19 cellular contexts compared by ENCODE assay signal in genomic region chr10:49601857-49602256, GRCh38. TPM values are rescaled to one million over a fixed set of nuclear protein-coding genes. Genes with fewer than 3 reads are reported as not detected.
A peak's percentile ranks its signal among the peaks of the same experiment; 100 is the strongest.
DNase-seq lines count a peak whose midpoint lies in the region; ATAC-seq and TF ChIP-seq lines count a peak whose summit lies in the region.
"Had no signal": no experiment of that assay in that cellular context is flagged by ENCODE, and none has a peak within 500 bp of the region (broad histone marks: within the 10 kb centered on the region; RNA-seq: fewer than 3 reads in every experiment).

No MANE protein-coding gene starts in this region.

- no peak overlapping the region for H3K4me3 Mint-ChIP-seq in chondrocyte (ENCODE audit: unreplicated experiment)
- H3K4me3 Mint-ChIP-seq: IgD-negative memory B cell had no signal

- H3K4me1 Mint-ChIP-seq in chondrocyte (ENCODE audit: low read depth), result no peaks in the 10 kb centered on the region

- DNase-seq in A172 (ENCODE audit: low spot score) (peak; percentile 48), RPMI7951 (ENCODE audit: low read depth) (peak; percentile 52), foreskin keratinocyte (peak; percentile 72 to 86), chondrocyte (ENCODE audit: low spot score) (no peak)
- DNase-seq: activated CD4-positive, alpha-beta T cell treated with anti-CD3 and anti-CD28 coated beads, Interleukin-2, amount 50 U/mL, for 4 hours; activated effector memory CD4-positive, alpha-beta T cell treated with Interleukin-2 at 50 U/mL for 16 hours; DMS 273 treated with DMSO at 0.1 percent for 48 hours; effector CD8-positive, alpha-beta T cell; NCI-H187; NCI-H526 treated with DMSO at 0.1 percent for 48 hours; SHP77 treated with DMSO at 0.1 percent for 48 hours had no signal

- peaks cover 32% of the 10 kb centered on the region for H3K27me3 Mint-ChIP-seq in chondrocyte (ENCODE audit: low read depth)

- no peak for TF ChIP-seq CTCF in foreskin keratinocyte (conservative IDR thresholded peaks at IDR 0.05)
- TF ChIP-seq CTCF in chondrocyte (IDR thresholded peaks at IDR 0.05), result no peak

- no peak overlapping the region for H3K27ac Mint-ChIP-seq in chondrocyte (ENCODE audit: unreplicated experiment)
- H3K27ac Mint-ChIP-seq: IgD-negative memory B cell had no signal

- H3K27me3 ChIP-seq in foreskin keratinocyte, result peaks cover 47% of the 10 kb centered on the region

- no peak overlapping the region for H3K27ac ChIP-seq in foreskin keratinocyte

- H3K36me3 Mint-ChIP-seq in chondrocyte (ENCODE audit: low read depth), result peaks cover 2% of the 10 kb centered on the region
- H3K36me3 Mint-ChIP-seq: IgD-negative memory B cell had no signal

- no peaks in the 10 kb centered on the region for H3K9me3 Mint-ChIP-seq in chondrocyte (ENCODE audit: low read depth)

- peak; percentile 65 for ATAC-seq in GM18867 (IDR thresholded peaks at IDR 0.05; ENCODE audit: unreplicated experiment)
- ATAC-seq in foreskin keratinocyte, result peak; percentile 90
- no peak for ATAC-seq in GM19455 (IDR thresholded peaks at IDR 0.05; ENCODE audit: unreplicated experiment)
- no peak for ATAC-seq in GM21367 (IDR thresholded peaks at IDR 0.05; ENCODE audit: unreplicated experiment)
- no peak for ATAC-seq in HG02571 (IDR thresholded peaks at IDR 0.05; ENCODE audit: unreplicated experiment)

- peaks cover 7% of the 10 kb centered on the region for H3K4me1 ChIP-seq in foreskin keratinocyte

RNA-seq across cellular contexts. Expression of gene SLC18A3, which starts 8.3 kb away (rescaled TPM):
- total RNA-seq in A172 (2014; rRNA removed; shearing (Covaris generic)), result not detected in 2 replicates
- not detected in 2 replicates for total RNA-seq in RPMI7951 (2014; rRNA removed; shearing (Covaris generic))
- total RNA-seq in foreskin keratinocyte, result not detected in 2 replicates
- polyA plus RNA-seq in foreskin keratinocyte, result not detected in 2 replicates
- total RNA-seq in chondrocyte, result not detected in 3 replicates
- total RNA-seq: glomerular endothelial cell, kidney epithelial cell, temporal lobe had no signal
- polyA plus RNA-seq: IgD-negative memory B cell had no signal

RNA-seq across cellular contexts. Expression of gene CHAT, which starts 12.0 kb away (rescaled TPM):
- not detected in 2 replicates for total RNA-seq in A172 (2014; rRNA removed; shearing (Covaris generic))
- not detected in 2 replicates for total RNA-seq in RPMI7951 (2014; rRNA removed; shearing (Covaris generic))
- total RNA-seq in foreskin keratinocyte, result not detected in 2 replicates
- not detected in 2 replicates for polyA plus RNA-seq in foreskin keratinocyte
- total RNA-seq in chondrocyte, result not detected in 3 replicates
- total RNA-seq: glomerular endothelial cell, kidney epithelial cell, temporal lobe had no signal
- polyA plus RNA-seq: IgD-negative memory B cell had no signal

Comparison
In these comparisons a context has a peak if more than half of its experiments do, and no peak if none do; other contexts are left out.
1. ATAC-seq: peak in GM18867 (single experiment) and foreskin keratinocyte (single experiment); none in GM19455 (single experiment), GM21367 (single experiment) and HG02571 (single experiment).